9 cellular contexts compared by ENCODE assay signal in genomic region chr4:110631582-110632505, GRCh38. TPM values are rescaled to one million over a fixed set of nuclear protein-coding genes. Genes with fewer than 3 reads are reported as not detected.
DNase-seq lines count a peak whose midpoint lies in the region; ATAC-seq, FAIRE-seq and TF ChIP-seq lines count a peak whose summit lies in the region.
"Had no signal": no experiment of that assay in that cellular context is flagged by ENCODE, and none has a peak within 500 bp of the region (broad histone marks: within the 10 kb centered on the region; RNA-seq: fewer than 3 reads in every experiment).

No MANE protein-coding gene starts in this region.

- DNase-seq in AG08395 (ENCODE audit: low spot score) (peak; percentile 81), GM12891 (ENCODE audit: insufficient read length, low spot score) (peak; percentile 81), NCI-H1105 (lab: John Stamatoyannopoulos, UW) (peak; percentile 33), foreskin melanocyte (peak; percentile 67), neural progenitor cell (ENCODE audit: low spot score) (peak; percentile 94)
- DNase-seq in activated CD4-positive, alpha-beta memory T cell treated with anti-CD3 and anti-CD28 coated beads, Interleukin-2, amount 10 ng/mL, durations not matched to agents 7 days and 5 days: peak; percentile 43
- no peak for DNase-seq in effector CD8-positive, alpha-beta T cell (lab: John Stamatoyannopoulos, UW)

- H3K36me3 Mint-ChIP-seq in activated CD4-positive, alpha-beta memory T cell treated with anti-CD3 and anti-CD28 coated beads, Interleukin-2, amount 10 ng/mL, durations not matched to agents 7 days and 5 days (ENCODE audit: low read depth): peaks cover 25% of the 10 kb centered on the region
- no peaks in the 10 kb centered on the region for H3K36me3 Mint-ChIP-seq in neural progenitor cell

- peak; percentile 96 for FAIRE-seq in GM12891 (lab: Jason Lieb, UNC)

- H3K9me3 Mint-ChIP-seq in activated CD4-positive, alpha-beta memory T cell treated with anti-CD3 and anti-CD28 coated beads, Interleukin-2, amount 10 ng/mL, durations not matched to agents 7 days and 5 days: no peaks in the 10 kb centered on the region
- no peaks in the 10 kb centered on the region for H3K9me3 Mint-ChIP-seq in neural progenitor cell

- peaks cover 54% of the 10 kb centered on the region for H3K4me1 ChIP-seq in neural progenitor cell

- H3K27ac ChIP-seq in neural progenitor cell: no peak overlapping the region

- peak; percentile 99 for TF ChIP-seq CTCF in neural progenitor cell (IDR thresholded peaks at IDR 0.05)

- H4K20me1 ChIP-seq in neural progenitor cell (ENCODE audit: low read depth): peaks cover 69% of the 10 kb centered on the region

- H3K4me3 Mint-ChIP-seq in activated CD4-positive, alpha-beta memory T cell treated with anti-CD3 and anti-CD28 coated beads, Interleukin-2, amount 10 ng/mL, durations not matched to agents 7 days and 5 days: peak overlapping the region; percentile 48
- H3K4me3 Mint-ChIP-seq in neural progenitor cell: peak overlapping the region; percentile 88

- H3K27me3 Mint-ChIP-seq in activated CD4-positive, alpha-beta memory T cell treated with anti-CD3 and anti-CD28 coated beads, Interleukin-2, amount 10 ng/mL, durations not matched to agents 7 days and 5 days: peaks cover 83% of the 10 kb centered on the region
- H3K27me3 Mint-ChIP-seq in neural progenitor cell (ENCODE audit: insufficient read depth, low read depth): peaks cover 84% of the 10 kb centered on the region

- peak overlapping the region; percentile 57 for H3K4me3 ChIP-seq in neural progenitor cell

- peaks cover 8% of the 10 kb centered on the region for H3K4me1 Mint-ChIP-seq in activated CD4-positive, alpha-beta memory T cell treated with anti-CD3 and anti-CD28 coated beads, Interleukin-2, amount 10 ng/mL, durations not matched to agents 7 days and 5 days
- H3K4me1 Mint-ChIP-seq in neural progenitor cell: peaks cover 36% of the 10 kb centered on the region

- peak; percentile 85 for ATAC-seq in HG02840 (IDR thresholded peaks at IDR 0.05; ENCODE audit: low FRiP score, unreplicated experiment)

- H3K4me2 ChIP-seq in neural progenitor cell: peak overlapping the region; percentile 82

- no peak for TF ChIP-seq POLR2A in GM12891 (IDR thresholded peaks at IDR 0.05; ENCODE audit: low read depth, low read length)

- H3K27ac Mint-ChIP-seq in activated CD4-positive, alpha-beta memory T cell treated with anti-CD3 and anti-CD28 coated beads, Interleukin-2, amount 10 ng/mL, durations not matched to agents 7 days and 5 days: peak overlapping the region; percentile 42
- no peak overlapping the region for H3K27ac Mint-ChIP-seq in neural progenitor cell

- H3K27me3 ChIP-seq in neural progenitor cell: peaks cover 99% of the 10 kb centered on the region

- no peaks in the 10 kb centered on the region for H3K36me3 ChIP-seq in neural progenitor cell

- no peaks in the 10 kb centered on the region for H3K9me3 ChIP-seq in neural progenitor cell (ENCODE audit: low read depth)

- CTCF ChIA-PET in activated CD4-positive, alpha-beta memory T cell treated with anti-CD3 and anti-CD28 coated beads, Interleukin-2, amount 10 ng/mL, durations not matched to agents 7 days and 5 days (lab: Charles Lee): no interaction called here

- peaks cover 62% of the 10 kb centered on the region for H3F3A ChIP-seq in neural progenitor cell (ENCODE audit: low read depth)

- peak overlapping the region; percentile 82 for H2AFZ ChIP-seq in neural progenitor cell (replicated peaks)

- POLR2A ChIA-PET in activated CD4-positive, alpha-beta memory T cell treated with anti-CD3 and anti-CD28 coated beads, Interleukin-2, amount 10 ng/mL, durations not matched to agents 7 days and 5 days (lab: Charles Lee): no interaction called here

- no peak overlapping the region for H3K9ac ChIP-seq in neural progenitor cell

- no peaks in the 10 kb centered on the region for H3K79me2 ChIP-seq in neural progenitor cell (ENCODE audit: low read depth)

TF ChIP-seq in GM12891, 5 proteins besides CTCF, POLR2A, EP300 and RAD21:
- no peak for TF ChIP-seq POU2F2 (IDR thresholded peaks at IDR 0.05; ENCODE audit: low read depth, low read length)
- peak; percentile 31 for TF ChIP-seq PAX5 (IDR thresholded peaks at IDR 0.05; ENCODE audit: insufficient read depth, low read length, severe bottlenecking)
- TF ChIP-seq SPI1 (IDR thresholded peaks at IDR 0.05; ENCODE audit: low read depth, low read length): no peak
- TF ChIP-seq TAF1 (IDR thresholded peaks at IDR 0.05; ENCODE audit: low read depth, low read length): no peak

RNA-seq across cellular contexts. Expression of gene PITX2, which starts 9.0 kb away (rescaled TPM):
- polyA plus RNA-seq in GM12891 (2012; ENCODE audit: low read depth, missing spikeins): not detected
- under 1 TPM in 1 of 2 experiments, not detected in 1; 0.13 TPM for total RNA-seq in activated CD4-positive, alpha-beta memory T cell treated with anti-CD3 and anti-CD28 coated beads, Interleukin-2, amount 10 ng/mL, durations not matched to agents 7 days and 5 days
- total RNA-seq in neural progenitor cell (ENCODE audit: low replicate concordance): 0.59 and 1.6 TPM in 2 replicates
- total RNA-seq: T-helper 1 cell treated with Interleukin-12 subunit alpha and Interleukin-12 subunit beta and Interleukin-4 antibody, amounts not matched to agents 30 ng/mL and 1 ng/mL, for 36 hours had no signal
